ENCODE assay signal across 21 cellular contexts in the genomic region with DNA sequence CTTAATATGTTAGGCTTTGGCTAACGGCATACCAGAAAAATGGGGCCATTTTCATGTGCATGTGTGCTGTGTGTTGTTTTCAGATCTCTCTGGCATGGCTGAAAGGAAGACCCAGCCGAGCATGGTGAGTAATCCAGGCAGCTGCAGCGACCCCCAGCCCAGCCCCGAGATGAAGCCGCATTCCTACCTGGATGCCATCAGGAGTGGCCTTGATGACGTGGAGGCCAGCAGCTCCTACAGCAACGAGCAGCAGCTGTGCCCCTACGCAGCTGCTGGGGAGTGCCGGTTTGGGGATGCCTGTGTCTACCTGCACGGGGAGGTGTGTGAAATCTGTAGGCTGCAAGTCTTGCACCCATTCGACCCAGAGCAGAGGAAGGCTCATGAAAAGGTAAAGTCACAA. TPM values are rescaled to one million over a fixed set of nuclear protein-coding genes. Genes with fewer than 3 reads are reported as not detected.
"Had no signal": no experiment of that assay in that cellular context is flagged by ENCODE, and none has a peak within 500 bp of the region (broad histone marks: within the 10 kb centered on the region; RNA-seq: fewer than 3 reads in every experiment).

No MANE protein-coding gene starts in this region.

- H3K4me1 ChIP-seq: SJSA1 had no signal

- H3K9me3 ChIP-seq: SJSA1 had no signal

- H3K27me3 ChIP-seq: SJSA1 had no signal

- H3K27ac ChIP-seq: SJSA1, SK-N-MC had no signal

- H3K4me3 ChIP-seq: SJSA1, SK-N-MC had no signal

- DNase-seq: KBM-7, MV-4-11, NCI-H1048, NCI-H1105, NCI-H1417, NCI-H1436 treated with DMSO at 0.1 percent for 48 hours, NCI-H1694, NCI-H1930, NCI-H2081, NCI-H2107, NCI-H2227 treated with DMSO at 0.1 percent for 48 hours, NCI-H524, NCI-H526 treated with DMSO at 0.1 percent for 48 hours, NCI-H774, Right ventricle myocardium superior, RPMI8226, SIG-M5 had no signal

RNA-seq across cellular contexts. Expression of a gene that starts 26.7 kb away (rescaled TPM):
- total RNA-seq: LHCN-M2, NCI-H460, Right ventricle myocardium superior, SJSA1 had no signal
